27 cellular contexts compared by ENCODE assay signal in genomic region chr16:50575743-50576142, GRCh38. TPM values are rescaled to one million over a fixed set of nuclear protein-coding genes. Genes with fewer than 3 reads are reported as not detected.
"Had no signal": no experiment of that assay in that cellular context is flagged by ENCODE, and none has a peak within 500 bp of the region (broad histone marks: within the 10 kb centered on the region; RNA-seq: fewer than 3 reads in every experiment).

No MANE protein-coding gene starts in this region.

- DNase-seq: activated CD4-positive, alpha-beta T cell treated with anti-CD3 and anti-CD28 coated beads for 48 hours; activated CD4-positive, alpha-beta T cell treated with anti-CD3 and anti-CD28 coated beads, Interleukin-2, amount 50 U/mL, for 4 hours; activated CD4-positive, CD25-positive, alpha-beta regulatory T cell treated with anti-CD3 and anti-CD28 coated beads, Interleukin-2, amount 50 U/mL, for 72 hours; activated CD8-positive, alpha-beta memory T cell treated with anti-CD3 and anti-CD28 coated beads, Interleukin-2, amount 50 U/mL, for 48 hours; activated CD8-positive, alpha-beta T cell treated with anti-CD3 and anti-CD28 coated beads, Interleukin-2, amount 10 ng/mL, durations not matched to agents 7 days and 5 days; activated naive CD4-positive, alpha-beta T cell treated with anti-CD3 and anti-CD28 coated beads, Interleukin-2, amount 50 U/mL, for 16 hours; activated naive CD8-positive, alpha-beta T cell treated with anti-CD3 and anti-CD28 coated beads, Interleukin-2, amount 10 ng/mL, durations not matched to agents 7 days and 5 days; activated T-cell treated with anti-CD3 and anti-CD28 coated beads, Interleukin-2, amount 50 U/mL, for 1 hour; adrenal gland; anterior cingulate cortex; KG1; NCI-H1092 treated with DMSO at 0.1 percent for 48 hours; NCI-H1417 treated with DMSO at 0.1 percent for 48 hours; NCI-H1694; NCI-H2029; NCI-H2107; NCI-H2171 treated with DMSO at 0.1 percent for 48 hours; NCI-H226; NCI-H526 treated with DMSO at 0.1 percent for 48 hours; NCI-H82; RPMI8226; T-cell; T-helper 2 cell; T1000 had no signal

- H3K4me3 ChIP-seq: adrenal gland, SK-N-MC had no signal

- ATAC-seq: activated CD8-positive, alpha-beta T cell treated with anti-CD3 and anti-CD28 coated beads, Interleukin-2, amount 10 ng/mL, durations not matched to agents 7 days and 5 days; Right ventricle myocardium inferior; T-cell had no signal

- H3K27ac Mint-ChIP-seq: activated CD8-positive, alpha-beta T cell treated with anti-CD3 and anti-CD28 coated beads, Interleukin-2, amount 10 ng/mL, durations not matched to agents 7 days and 5 days; activated naive CD8-positive, alpha-beta T cell treated with anti-CD3 and anti-CD28 coated beads, Interleukin-2, amount 10 ng/mL, durations not matched to agents 7 days and 5 days; IgD-negative memory B cell had no signal

- H3K4me3 Mint-ChIP-seq: activated CD8-positive, alpha-beta T cell treated with anti-CD3 and anti-CD28 coated beads, Interleukin-2, amount 10 ng/mL, durations not matched to agents 7 days and 5 days; activated naive CD8-positive, alpha-beta T cell treated with anti-CD3 and anti-CD28 coated beads, Interleukin-2, amount 10 ng/mL, durations not matched to agents 7 days and 5 days; IgD-negative memory B cell; T-cell had no signal

- H3K27ac ChIP-seq: SK-N-MC had no signal

- H3K9me3 Mint-ChIP-seq: activated naive CD8-positive, alpha-beta T cell treated with anti-CD3 and anti-CD28 coated beads, Interleukin-2, amount 10 ng/mL, durations not matched to agents 7 days and 5 days; IgD-negative memory B cell had no signal

- H3K27me3 Mint-ChIP-seq: activated naive CD8-positive, alpha-beta T cell treated with anti-CD3 and anti-CD28 coated beads, Interleukin-2, amount 10 ng/mL, durations not matched to agents 7 days and 5 days; IgD-negative memory B cell; T-cell had no signal

- H3K36me3 ChIP-seq: adrenal gland had no signal

- H3K27me3 ChIP-seq: adrenal gland had no signal

- H3K9me3 ChIP-seq: adrenal gland had no signal

- H3K36me3 Mint-ChIP-seq: activated naive CD8-positive, alpha-beta T cell treated with anti-CD3 and anti-CD28 coated beads, Interleukin-2, amount 10 ng/mL, durations not matched to agents 7 days and 5 days had no signal

RNA-seq across cellular contexts. Expression of gene NKD1, which starts 27.5 kb away (rescaled TPM):
- polyA plus RNA-seq: IgD-negative memory B cell had no signal
